ENCODE assay signal across 1 cellular context in the genomic region with DNA sequence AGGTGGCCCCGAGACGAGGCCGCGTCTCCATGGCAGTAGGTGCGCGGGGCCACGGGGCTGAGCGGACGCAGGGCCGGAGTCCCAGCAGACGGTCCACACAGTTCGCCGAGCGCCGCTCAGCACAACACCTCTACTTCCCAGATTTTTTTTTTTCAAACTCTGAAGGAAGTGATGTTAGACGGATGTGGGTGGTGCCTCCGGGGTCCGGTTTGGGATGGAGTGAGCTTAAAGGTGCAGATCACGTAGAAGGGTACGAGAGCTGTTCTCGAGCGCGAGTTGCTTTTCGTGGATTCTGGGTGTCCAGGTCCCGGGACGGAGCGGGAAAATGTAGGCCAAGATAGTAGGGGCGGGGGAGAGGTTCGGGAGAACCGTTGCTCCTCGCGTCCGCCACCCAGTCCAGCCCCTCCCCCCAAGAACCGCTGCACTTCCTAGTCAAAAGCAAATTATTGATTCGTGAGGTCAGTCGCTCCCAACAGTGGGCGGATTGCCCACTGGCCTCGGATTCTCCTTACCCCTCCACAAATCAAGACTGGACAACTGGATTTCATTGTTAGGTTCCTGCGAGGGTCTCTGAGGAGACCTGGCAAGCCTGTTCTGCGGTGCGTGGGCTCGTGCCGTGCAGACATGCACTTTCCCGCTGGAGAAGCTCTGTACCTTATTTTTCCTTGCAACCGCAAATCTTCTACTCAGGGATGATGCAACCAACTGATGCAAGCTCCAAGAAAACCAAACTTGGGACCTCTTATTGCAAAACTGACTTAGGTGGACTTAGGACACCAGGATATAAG.
TF ChIP-seq lines count a peak whose summit lies in the region.

A gene (minus strand): TSS at position 126 of the 788 bp plus-strand sequence. CDS start 95 bp downstream, at position 31.

TF ChIP-seq in K562, 482 proteins besides CTCF, POLR2A, EP300 and RAD21 (continued from another document and continues in another):
- TF ChIP-seq, protein P1, sequence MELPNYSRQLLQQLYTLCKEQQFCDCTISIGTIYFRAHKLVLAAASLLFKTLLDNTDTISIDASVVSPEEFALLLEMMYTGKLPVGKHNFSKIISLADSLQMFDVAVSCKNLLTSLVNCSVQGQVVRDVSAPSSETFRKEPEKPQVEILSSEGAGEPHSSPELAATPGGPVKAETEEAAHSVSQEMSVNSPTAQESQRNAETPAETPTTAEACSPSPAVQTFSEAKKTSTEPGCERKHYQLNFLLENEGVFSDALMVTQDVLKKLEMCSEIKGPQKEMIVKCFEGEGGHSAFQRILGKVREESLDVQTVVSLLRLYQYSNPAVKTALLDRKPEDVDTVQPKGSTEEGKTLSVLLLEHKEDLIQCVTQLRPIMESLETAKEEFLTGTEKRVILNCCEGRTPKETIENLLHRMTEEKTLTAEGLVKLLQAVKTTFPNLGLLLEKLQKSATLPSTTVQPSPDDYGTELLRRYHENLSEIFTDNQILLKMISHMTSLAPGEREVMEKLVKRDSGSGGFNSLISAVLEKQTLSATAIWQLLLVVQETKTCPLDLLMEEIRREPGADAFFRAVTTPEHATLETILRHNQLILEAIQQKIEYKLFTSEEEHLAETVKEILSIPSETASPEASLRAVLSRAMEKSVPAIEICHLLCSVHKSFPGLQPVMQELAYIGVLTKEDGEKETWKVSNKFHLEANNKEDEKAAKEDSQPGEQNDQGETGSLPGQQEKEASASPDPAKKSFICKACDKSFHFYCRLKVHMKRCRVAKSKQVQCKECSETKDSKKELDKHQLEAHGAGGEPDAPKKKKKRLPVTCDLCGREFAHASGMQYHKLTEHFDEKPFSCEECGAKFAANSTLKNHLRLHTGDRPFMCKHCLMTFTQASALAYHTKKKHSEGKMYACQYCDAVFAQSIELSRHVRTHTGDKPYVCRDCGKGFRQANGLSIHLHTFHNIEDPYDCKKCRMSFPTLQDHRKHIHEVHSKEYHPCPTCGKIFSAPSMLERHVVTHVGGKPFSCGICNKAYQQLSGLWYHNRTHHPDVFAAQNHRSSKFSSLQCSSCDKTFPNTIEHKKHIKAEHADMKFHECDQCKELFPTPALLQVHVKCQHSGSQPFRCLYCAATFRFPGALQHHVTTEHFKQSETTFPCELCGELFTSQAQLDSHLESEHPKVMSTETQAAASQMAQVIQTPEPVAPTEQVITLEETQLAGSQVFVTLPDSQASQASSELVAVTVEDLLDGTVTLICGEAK (IDR thresholded peaks at IDR 0.05) = peak; percentile 90
- TF ChIP-seq, protein P1 (CRISPR knock-in tag; IDR thresholded peaks at IDR 0.05) = no peak
- no peak for TF ChIP-seq RBM15 (IDR thresholded peaks at IDR 0.05; ENCODE audit: insufficient read depth, low read length)
- no peak for TF ChIP-seq FOS (IDR thresholded peaks at IDR 0.05; ENCODE audit: extremely low read depth, insufficient read length)
- TF ChIP-seq, protein P2, sequence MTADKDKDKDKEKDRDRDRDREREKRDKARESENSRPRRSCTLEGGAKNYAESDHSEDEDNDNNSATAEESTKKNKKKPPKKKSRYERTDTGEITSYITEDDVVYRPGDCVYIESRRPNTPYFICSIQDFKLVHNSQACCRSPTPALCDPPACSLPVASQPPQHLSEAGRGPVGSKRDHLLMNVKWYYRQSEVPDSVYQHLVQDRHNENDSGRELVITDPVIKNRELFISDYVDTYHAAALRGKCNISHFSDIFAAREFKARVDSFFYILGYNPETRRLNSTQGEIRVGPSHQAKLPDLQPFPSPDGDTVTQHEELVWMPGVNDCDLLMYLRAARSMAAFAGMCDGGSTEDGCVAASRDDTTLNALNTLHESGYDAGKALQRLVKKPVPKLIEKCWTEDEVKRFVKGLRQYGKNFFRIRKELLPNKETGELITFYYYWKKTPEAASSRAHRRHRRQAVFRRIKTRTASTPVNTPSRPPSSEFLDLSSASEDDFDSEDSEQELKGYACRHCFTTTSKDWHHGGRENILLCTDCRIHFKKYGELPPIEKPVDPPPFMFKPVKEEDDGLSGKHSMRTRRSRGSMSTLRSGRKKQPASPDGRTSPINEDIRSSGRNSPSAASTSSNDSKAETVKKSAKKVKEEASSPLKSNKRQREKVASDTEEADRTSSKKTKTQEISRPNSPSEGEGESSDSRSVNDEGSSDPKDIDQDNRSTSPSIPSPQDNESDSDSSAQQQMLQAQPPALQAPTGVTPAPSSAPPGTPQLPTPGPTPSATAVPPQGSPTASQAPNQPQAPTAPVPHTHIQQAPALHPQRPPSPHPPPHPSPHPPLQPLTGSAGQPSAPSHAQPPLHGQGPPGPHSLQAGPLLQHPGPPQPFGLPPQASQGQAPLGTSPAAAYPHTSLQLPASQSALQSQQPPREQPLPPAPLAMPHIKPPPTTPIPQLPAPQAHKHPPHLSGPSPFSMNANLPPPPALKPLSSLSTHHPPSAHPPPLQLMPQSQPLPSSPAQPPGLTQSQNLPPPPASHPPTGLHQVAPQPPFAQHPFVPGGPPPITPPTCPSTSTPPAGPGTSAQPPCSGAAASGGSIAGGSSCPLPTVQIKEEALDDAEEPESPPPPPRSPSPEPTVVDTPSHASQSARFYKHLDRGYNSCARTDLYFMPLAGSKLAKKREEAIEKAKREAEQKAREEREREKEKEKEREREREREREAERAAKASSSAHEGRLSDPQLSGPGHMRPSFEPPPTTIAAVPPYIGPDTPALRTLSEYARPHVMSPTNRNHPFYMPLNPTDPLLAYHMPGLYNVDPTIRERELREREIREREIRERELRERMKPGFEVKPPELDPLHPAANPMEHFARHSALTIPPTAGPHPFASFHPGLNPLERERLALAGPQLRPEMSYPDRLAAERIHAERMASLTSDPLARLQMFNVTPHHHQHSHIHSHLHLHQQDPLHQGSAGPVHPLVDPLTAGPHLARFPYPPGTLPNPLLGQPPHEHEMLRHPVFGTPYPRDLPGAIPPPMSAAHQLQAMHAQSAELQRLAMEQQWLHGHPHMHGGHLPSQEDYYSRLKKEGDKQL (CRISPR knock-in tag; IDR thresholded peaks at IDR 0.05; ENCODE audit: borderline replicate concordance) = no peak
- TF ChIP-seq, protein P3, sequence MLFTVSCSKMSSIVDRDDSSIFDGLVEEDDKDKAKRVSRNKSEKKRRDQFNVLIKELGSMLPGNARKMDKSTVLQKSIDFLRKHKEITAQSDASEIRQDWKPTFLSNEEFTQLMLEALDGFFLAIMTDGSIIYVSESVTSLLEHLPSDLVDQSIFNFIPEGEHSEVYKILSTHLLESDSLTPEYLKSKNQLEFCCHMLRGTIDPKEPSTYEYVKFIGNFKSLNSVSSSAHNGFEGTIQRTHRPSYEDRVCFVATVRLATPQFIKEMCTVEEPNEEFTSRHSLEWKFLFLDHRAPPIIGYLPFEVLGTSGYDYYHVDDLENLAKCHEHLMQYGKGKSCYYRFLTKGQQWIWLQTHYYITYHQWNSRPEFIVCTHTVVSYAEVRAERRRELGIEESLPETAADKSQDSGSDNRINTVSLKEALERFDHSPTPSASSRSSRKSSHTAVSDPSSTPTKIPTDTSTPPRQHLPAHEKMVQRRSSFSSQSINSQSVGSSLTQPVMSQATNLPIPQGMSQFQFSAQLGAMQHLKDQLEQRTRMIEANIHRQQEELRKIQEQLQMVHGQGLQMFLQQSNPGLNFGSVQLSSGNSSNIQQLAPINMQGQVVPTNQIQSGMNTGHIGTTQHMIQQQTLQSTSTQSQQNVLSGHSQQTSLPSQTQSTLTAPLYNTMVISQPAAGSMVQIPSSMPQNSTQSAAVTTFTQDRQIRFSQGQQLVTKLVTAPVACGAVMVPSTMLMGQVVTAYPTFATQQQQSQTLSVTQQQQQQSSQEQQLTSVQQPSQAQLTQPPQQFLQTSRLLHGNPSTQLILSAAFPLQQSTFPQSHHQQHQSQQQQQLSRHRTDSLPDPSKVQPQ (CRISPR knock-in tag; IDR thresholded peaks at IDR 0.05; ENCODE audit: borderline replicate concordance) = 0 out of 2 replicates have a peak, but pooled peaks have one; percentile 32
- TF ChIP-seq PHF20 (IDR thresholded peaks at IDR 0.05; ENCODE audit: partially characterized antibody) = peak; percentile 35
- TF ChIP-seq, protein P4, sequence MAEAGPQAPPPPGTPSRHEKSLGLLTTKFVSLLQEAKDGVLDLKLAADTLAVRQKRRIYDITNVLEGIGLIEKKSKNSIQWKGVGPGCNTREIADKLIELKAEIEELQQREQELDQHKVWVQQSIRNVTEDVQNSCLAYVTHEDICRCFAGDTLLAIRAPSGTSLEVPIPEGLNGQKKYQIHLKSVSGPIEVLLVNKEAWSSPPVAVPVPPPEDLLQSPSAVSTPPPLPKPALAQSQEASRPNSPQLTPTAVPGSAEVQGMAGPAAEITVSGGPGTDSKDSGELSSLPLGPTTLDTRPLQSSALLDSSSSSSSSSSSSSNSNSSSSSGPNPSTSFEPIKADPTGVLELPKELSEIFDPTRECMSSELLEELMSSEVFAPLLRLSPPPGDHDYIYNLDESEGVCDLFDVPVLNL (CRISPR knock-in tag; IDR thresholded peaks at IDR 0.05; ENCODE audit: low read depth) = no peak
- TF ChIP-seq ARID1B (IDR thresholded peaks at IDR 0.05) = peak; percentile 65
- TF ChIP-seq, protein P5, sequence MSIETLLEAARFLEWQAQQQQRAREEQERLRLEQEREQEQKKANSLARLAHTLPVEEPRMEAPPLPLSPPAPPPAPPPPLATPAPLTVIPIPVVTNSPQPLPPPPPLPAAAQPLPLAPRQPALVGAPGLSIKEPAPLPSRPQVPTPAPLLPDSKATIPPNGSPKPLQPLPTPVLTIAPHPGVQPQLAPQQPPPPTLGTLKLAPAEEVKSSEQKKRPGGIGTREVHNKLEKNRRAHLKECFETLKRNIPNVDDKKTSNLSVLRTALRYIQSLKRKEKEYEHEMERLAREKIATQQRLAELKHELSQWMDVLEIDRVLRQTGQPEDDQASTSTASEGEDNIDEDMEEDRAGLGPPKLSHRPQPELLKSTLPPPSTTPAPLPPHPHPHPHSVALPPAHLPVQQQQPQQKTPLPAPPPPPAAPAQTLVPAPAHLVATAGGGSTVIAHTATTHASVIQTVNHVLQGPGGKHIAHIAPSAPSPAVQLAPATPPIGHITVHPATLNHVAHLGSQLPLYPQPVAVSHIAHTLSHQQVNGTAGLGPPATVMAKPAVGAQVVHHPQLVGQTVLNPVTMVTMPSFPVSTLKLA (conservative IDR thresholded peaks at IDR 0.05) = peak in 1 of 2 experiments; percentile 72; a peak in 2 of 4 replicates
- peak; percentile 60; the same call in 1 of the 2 replicates for TF ChIP-seq SMARCA4 (IDR thresholded peaks at IDR 0.05)
- TF ChIP-seq E2F3 (CRISPR knock-in tag; IDR thresholded peaks at IDR 0.05) = no peak
- no peak for TF ChIP-seq MXI1 (IDR thresholded peaks at IDR 0.05; ENCODE audit: low read depth, low read length)
- TF ChIP-seq HDAC2 (IDR thresholded peaks at IDR 0.05) = no peak; the same call in 1 of the 2 replicates
- TF ChIP-seq, protein P6, sequence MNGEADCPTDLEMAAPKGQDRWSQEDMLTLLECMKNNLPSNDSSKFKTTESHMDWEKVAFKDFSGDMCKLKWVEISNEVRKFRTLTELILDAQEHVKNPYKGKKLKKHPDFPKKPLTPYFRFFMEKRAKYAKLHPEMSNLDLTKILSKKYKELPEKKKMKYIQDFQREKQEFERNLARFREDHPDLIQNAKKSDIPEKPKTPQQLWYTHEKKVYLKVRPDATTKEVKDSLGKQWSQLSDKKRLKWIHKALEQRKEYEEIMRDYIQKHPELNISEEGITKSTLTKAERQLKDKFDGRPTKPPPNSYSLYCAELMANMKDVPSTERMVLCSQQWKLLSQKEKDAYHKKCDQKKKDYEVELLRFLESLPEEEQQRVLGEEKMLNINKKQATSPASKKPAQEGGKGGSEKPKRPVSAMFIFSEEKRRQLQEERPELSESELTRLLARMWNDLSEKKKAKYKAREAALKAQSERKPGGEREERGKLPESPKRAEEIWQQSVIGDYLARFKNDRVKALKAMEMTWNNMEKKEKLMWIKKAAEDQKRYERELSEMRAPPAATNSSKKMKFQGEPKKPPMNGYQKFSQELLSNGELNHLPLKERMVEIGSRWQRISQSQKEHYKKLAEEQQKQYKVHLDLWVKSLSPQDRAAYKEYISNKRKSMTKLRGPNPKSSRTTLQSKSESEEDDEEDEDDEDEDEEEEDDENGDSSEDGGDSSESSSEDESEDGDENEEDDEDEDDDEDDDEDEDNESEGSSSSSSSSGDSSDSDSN (IDR thresholded peaks at IDR 0.05; ENCODE audit: borderline replicate concordance in 1 of 2, low read depth in 2 of 2, low read length in 2 of 2) = peak in 1 of 2 experiments; percentile 76; a peak in 2 of 4 replicates
- TF ChIP-seq ELF2 (CRISPR knock-in tag; IDR thresholded peaks at IDR 0.05) = peak; percentile 85
- TF ChIP-seq ZNF766 (CRISPR knock-in tag; conservative IDR thresholded peaks at IDR 0.05) = peak; percentile 35; the same call in 1 of the 2 replicates
- TF ChIP-seq CBX1 (IDR thresholded peaks at IDR 0.05; ENCODE audit: low read depth) = no peak
- TF ChIP-seq, protein P7, sequence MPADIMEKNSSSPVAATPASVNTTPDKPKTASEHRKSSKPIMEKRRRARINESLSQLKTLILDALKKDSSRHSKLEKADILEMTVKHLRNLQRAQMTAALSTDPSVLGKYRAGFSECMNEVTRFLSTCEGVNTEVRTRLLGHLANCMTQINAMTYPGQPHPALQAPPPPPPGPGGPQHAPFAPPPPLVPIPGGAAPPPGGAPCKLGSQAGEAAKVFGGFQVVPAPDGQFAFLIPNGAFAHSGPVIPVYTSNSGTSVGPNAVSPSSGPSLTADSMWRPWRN (IDR thresholded peaks at IDR 0.05; ENCODE audit: low read depth) = peak; percentile 66; the same call in 1 of the 2 replicates
- TF ChIP-seq PHF21A (IDR thresholded peaks at IDR 0.05; ENCODE audit: borderline replicate concordance, low read depth) = peak; percentile 45; the same call in 1 of the 2 replicates
